In the genomic region with DNA sequence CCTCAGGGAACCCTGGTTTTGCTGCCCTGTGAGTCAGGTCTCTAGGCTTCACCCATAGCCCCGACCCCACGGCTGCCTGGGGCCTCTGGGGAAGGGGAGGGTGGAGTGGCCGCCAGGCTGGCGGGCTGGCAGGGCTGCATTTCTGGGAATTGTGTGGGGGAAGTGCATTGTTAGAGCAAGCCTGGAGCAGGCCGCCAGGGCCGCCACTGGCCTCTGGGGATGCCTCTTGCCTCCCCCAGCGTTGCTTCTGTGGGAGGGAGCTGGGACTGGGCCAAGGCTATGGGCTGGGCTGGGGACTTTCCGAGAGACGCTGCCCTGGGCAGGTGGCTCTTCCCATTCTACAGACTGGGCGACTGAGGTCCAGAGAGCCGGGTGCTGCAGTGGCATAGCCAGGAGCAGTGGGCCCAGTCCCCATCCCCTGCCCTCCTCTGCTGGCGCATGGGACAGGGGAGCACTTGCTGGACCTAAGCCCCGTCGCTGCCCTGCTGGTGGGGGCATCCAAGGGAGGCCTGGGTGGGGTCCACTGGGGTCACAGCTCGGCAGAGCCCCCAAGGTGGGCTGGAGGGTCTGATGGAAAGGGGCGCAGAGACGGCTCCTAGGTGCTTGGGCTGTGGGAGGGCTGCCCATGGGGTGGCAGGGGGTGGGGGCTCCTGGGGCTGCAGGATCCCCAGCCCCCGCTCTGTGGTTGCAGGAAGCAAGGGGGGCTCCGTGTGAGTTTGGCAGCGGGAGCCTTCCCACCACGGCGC, we compare ENCODE assay signal across 1 cellular context.
A peak's percentile ranks its signal among the peaks of the same experiment; 100 is the strongest.
TF ChIP-seq lines count a peak whose summit lies in the region.

No MANE protein-coding gene starts in this region.

TF ChIP-seq in HepG2, 621 proteins besides CTCF, POLR2A, EP300 and RAD21 (continues in another document):
- TF ChIP-seq ZNF557 (CRISPR knock-in tag; IDR thresholded peaks at IDR 0.05): peak; percentile 82; the same call in 1 of the 2 replicates
- TF ChIP-seq, protein P1, sequence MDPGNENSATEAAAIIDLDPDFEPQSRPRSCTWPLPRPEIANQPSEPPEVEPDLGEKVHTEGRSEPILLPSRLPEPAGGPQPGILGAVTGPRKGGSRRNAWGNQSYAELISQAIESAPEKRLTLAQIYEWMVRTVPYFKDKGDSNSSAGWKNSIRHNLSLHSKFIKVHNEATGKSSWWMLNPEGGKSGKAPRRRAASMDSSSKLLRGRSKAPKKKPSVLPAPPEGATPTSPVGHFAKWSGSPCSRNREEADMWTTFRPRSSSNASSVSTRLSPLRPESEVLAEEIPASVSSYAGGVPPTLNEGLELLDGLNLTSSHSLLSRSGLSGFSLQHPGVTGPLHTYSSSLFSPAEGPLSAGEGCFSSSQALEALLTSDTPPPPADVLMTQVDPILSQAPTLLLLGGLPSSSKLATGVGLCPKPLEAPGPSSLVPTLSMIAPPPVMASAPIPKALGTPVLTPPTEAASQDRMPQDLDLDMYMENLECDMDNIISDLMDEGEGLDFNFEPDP (CRISPR knock-in tag; conservative IDR thresholded peaks at IDR 0.05): 0 out of 2 replicates have a peak, but pooled peaks have one; percentile 84
- no peak for TF ChIP-seq ZNF569 (CRISPR knock-in tag; IDR thresholded peaks at IDR 0.05; ENCODE audit: borderline replicate concordance)
- TF ChIP-seq ZSCAN20 (CRISPR knock-in tag; IDR thresholded peaks at IDR 0.05; ENCODE audit: borderline replicate concordance): peak; percentile 74
- TF ChIP-seq, protein P2, sequence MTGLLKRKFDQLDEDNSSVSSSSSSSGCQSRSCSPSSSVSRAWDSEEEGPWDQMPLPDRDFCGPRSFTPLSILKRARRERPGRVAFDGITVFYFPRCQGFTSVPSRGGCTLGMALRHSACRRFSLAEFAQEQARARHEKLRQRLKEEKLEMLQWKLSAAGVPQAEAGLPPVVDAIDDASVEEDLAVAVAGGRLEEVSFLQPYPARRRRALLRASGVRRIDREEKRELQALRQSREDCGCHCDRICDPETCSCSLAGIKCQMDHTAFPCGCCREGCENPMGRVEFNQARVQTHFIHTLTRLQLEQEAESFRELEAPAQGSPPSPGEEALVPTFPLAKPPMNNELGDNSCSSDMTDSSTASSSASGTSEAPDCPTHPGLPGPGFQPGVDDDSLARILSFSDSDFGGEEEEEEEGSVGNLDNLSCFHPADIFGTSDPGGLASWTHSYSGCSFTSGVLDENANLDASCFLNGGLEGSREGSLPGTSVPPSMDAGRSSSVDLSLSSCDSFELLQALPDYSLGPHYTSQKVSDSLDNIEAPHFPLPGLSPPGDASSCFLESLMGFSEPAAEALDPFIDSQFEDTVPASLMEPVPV (CRISPR knock-in tag; IDR thresholded peaks at IDR 0.05): 0 out of 2 replicates have a peak, but pooled peaks have one; percentile 15
- TF ChIP-seq RBFOX2 (IDR thresholded peaks at IDR 0.05; ENCODE audit: low read depth, low read length): peak; percentile 71
- TF ChIP-seq ZNF768 (CRISPR knock-in tag; IDR thresholded peaks at IDR 0.05): peak; percentile 96
- no peak for TF ChIP-seq HDAC1 (CRISPR knock-in tag; IDR thresholded peaks at IDR 0.05)
- TF ChIP-seq, protein P3, sequence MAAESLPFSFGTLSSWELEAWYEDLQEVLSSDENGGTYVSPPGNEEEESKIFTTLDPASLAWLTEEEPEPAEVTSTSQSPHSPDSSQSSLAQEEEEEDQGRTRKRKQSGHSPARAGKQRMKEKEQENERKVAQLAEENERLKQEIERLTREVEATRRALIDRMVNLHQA (CRISPR knock-in tag; IDR thresholded peaks at IDR 0.05): no peak
- 0 out of 2 replicates have a peak, but pooled peaks have one; percentile 43 for TF ChIP-seq KLF12 (CRISPR knock-in tag; IDR thresholded peaks at IDR 0.05; ENCODE audit: borderline replicate concordance)
- no peak for TF ChIP-seq NFKB2 (CRISPR knock-in tag; IDR thresholded peaks at IDR 0.05; ENCODE audit: borderline replicate concordance)
- TF ChIP-seq ZNF331 (CRISPR knock-in tag; IDR thresholded peaks at IDR 0.05): peak; percentile 82
- no peak for TF ChIP-seq ZFP90 (CRISPR knock-in tag; IDR thresholded peaks at IDR 0.05; ENCODE audit: borderline replicate concordance)
- no peak for TF ChIP-seq TCF7L2 (IDR thresholded peaks at IDR 0.05; ENCODE audit: low read depth, low read length)
- no peak for TF ChIP-seq SMARCE1 (IDR thresholded peaks at IDR 0.05; ENCODE audit: borderline replicate concordance)
- TF ChIP-seq ZFP41 (CRISPR knock-in tag; IDR thresholded peaks at IDR 0.05; ENCODE audit: borderline replicate concordance): peak; percentile 94
- no peak for TF ChIP-seq SPEN (CRISPR knock-in tag; IDR thresholded peaks at IDR 0.05; ENCODE audit: low read depth)
- TF ChIP-seq ZNF230 (CRISPR knock-in tag; IDR thresholded peaks at IDR 0.05): no peak
- TF ChIP-seq, protein P4, sequence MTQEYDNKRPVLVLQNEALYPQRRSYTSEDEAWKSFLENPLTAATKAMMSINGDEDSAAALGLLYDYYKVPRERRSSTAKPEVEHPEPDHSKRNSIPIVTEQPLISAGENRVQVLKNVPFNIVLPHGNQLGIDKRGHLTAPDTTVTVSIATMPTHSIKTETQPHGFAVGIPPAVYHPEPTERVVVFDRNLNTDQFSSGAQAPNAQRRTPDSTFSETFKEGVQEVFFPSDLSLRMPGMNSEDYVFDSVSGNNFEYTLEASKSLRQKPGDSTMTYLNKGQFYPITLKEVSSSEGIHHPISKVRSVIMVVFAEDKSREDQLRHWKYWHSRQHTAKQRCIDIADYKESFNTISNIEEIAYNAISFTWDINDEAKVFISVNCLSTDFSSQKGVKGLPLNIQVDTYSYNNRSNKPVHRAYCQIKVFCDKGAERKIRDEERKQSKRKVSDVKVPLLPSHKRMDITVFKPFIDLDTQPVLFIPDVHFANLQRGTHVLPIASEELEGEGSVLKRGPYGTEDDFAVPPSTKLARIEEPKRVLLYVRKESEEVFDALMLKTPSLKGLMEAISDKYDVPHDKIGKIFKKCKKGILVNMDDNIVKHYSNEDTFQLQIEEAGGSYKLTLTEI (CRISPR knock-in tag; conservative IDR thresholded peaks at IDR 0.05): no peak
- TF ChIP-seq, protein P5, sequence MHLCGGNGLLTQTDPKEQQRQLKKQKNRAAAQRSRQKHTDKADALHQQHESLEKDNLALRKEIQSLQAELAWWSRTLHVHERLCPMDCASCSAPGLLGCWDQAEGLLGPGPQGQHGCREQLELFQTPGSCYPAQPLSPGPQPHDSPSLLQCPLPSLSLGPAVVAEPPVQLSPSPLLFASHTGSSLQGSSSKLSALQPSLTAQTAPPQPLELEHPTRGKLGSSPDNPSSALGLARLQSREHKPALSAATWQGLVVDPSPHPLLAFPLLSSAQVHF (CRISPR knock-in tag; IDR thresholded peaks at IDR 0.05): no peak
- no peak for TF ChIP-seq BHLHE40 (IDR thresholded peaks at IDR 0.05; ENCODE audit: low read length)
- TF ChIP-seq BORCS8-MEF2B (CRISPR knock-in tag; IDR thresholded peaks at IDR 0.05): no peak; the same call in 1 of the 2 replicates
- TF ChIP-seq, protein P6, sequence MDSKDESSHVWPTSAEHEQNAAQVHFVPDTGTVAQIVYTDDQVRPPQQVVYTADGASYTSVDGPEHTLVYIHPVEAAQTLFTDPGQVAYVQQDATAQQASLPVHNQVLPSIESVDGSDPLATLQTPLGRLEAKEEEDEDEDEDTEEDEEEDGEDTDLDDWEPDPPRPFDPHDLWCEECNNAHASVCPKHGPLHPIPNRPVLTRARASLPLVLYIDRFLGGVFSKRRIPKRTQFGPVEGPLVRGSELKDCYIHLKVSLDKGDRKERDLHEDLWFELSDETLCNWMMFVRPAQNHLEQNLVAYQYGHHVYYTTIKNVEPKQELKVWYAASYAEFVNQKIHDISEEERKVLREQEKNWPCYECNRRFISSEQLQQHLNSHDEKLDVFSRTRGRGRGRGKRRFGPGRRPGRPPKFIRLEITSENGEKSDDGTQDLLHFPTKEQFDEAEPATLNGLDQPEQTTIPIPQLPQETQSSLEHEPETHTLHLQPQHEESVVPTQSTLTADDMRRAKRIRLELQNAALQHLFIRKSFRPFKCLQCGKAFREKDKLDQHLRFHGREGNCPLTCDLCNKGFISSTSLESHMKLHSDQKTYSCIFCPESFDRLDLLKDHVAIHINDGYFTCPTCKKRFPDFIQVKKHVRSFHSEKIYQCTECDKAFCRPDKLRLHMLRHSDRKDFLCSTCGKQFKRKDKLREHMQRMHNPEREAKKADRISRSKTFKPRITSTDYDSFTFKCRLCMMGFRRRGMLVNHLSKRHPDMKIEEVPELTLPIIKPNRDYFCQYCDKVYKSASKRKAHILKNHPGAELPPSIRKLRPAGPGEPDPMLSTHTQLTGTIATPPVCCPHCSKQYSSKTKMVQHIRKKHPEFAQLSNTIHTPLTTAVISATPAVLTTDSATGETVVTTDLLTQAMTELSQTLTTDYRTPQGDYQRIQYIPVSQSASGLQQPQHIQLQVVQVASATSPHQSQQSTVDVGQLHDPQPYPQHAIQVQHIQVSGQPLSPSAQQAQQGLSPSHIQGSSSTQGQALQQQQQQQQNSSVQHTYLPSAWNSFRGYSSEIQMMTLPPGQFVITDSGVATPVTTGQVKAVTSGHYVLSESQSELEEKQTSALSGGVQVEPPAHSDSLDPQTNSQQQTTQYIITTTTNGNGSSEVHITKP (CRISPR knock-in tag; IDR thresholded peaks at IDR 0.05; ENCODE audit: low read depth): peak; percentile 25; the same call in 1 of the 2 replicates
- TF ChIP-seq ZNF383 (CRISPR knock-in tag; IDR thresholded peaks at IDR 0.05; ENCODE audit: borderline replicate concordance): no peak
- no peak; the same call in 1 of the 2 replicates for TF ChIP-seq PITX1 (CRISPR knock-in tag; IDR thresholded peaks at IDR 0.05)
- TF ChIP-seq ELF1 (CRISPR knock-in tag; IDR thresholded peaks at IDR 0.05): no peak; the same call in 1 of the 2 replicates
- TF ChIP-seq, protein P7, sequence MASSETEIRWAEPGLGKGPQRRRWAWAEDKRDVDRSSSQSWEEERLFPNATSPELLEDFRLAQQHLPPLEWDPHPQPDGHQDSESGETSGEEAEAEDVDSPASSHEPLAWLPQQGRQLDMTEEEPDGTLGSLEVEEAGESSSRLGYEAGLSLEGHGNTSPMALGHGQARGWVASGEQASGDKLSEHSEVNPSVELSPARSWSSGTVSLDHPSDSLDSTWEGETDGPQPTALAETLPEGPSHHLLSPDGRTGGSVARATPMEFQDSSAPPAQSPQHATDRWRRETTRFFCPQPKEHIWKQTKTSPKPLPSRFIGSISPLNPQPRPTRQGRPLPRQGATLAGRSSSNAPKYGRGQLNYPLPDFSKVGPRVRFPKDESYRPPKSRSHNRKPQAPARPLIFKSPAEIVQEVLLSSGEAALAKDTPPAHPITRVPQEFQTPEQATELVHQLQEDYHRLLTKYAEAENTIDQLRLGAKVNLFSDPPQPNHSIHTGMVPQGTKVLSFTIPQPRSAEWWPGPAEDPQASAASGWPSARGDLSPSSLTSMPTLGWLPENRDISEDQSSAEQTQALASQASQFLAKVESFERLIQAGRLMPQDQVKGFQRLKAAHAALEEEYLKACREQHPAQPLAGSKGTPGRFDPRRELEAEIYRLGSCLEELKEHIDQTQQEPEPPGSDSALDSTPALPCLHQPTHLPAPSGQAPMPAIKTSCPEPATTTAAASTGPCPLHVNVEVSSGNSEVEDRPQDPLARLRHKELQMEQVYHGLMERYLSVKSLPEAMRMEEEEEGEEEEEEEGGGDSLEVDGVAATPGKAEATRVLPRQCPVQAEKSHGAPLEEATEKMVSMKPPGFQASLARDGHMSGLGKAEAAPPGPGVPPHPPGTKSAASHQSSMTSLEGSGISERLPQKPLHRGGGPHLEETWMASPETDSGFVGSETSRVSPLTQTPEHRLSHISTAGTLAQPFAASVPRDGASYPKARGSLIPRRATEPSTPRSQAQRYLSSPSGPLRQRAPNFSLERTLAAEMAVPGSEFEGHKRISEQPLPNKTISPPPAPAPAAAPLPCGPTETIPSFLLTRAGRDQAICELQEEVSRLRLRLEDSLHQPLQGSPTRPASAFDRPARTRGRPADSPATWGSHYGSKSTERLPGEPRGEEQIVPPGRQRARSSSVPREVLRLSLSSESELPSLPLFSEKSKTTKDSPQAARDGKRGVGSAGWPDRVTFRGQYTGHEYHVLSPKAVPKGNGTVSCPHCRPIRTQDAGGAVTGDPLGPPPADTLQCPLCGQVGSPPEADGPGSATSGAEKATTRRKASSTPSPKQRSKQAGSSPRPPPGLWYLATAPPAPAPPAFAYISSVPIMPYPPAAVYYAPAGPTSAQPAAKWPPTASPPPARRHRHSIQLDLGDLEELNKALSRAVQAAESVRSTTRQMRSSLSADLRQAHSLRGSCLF (CRISPR knock-in tag; IDR thresholded peaks at IDR 0.05; ENCODE audit: borderline replicate concordance): no peak
- no peak for TF ChIP-seq MATR3 (CRISPR knock-in tag; IDR thresholded peaks at IDR 0.05)
- TF ChIP-seq FOXK1 (CRISPR knock-in tag; IDR thresholded peaks at IDR 0.05; ENCODE audit: borderline replicate concordance, low read depth): no peak
- peak; percentile 98 for TF ChIP-seq PCBP1 (IDR thresholded peaks at IDR 0.05; ENCODE audit: borderline replicate concordance, low read depth, low read length)
- TF ChIP-seq HNRNPL (IDR thresholded peaks at IDR 0.05; ENCODE audit: low read depth, low read length): peak; percentile 81
- TF ChIP-seq SNRNP70 (IDR thresholded peaks at IDR 0.05; ENCODE audit: low read depth, low read length): no peak
- no peak for TF ChIP-seq MAFK (conservative IDR thresholded peaks at IDR 0.05 in 1 of 2, IDR thresholded peaks at IDR 0.05 in 1 of 2; ENCODE audit: low read length in 2 of 2)
- peak; percentile 18; the same call in 1 of the 2 replicates for TF ChIP-seq TP53 (CRISPR knock-in tag; conservative IDR thresholded peaks at IDR 0.05)
- TF ChIP-seq ZMYM4 (CRISPR knock-in tag; IDR thresholded peaks at IDR 0.05): peak; percentile 27; the same call in 1 of the 2 replicates
- TF ChIP-seq, protein P8, sequence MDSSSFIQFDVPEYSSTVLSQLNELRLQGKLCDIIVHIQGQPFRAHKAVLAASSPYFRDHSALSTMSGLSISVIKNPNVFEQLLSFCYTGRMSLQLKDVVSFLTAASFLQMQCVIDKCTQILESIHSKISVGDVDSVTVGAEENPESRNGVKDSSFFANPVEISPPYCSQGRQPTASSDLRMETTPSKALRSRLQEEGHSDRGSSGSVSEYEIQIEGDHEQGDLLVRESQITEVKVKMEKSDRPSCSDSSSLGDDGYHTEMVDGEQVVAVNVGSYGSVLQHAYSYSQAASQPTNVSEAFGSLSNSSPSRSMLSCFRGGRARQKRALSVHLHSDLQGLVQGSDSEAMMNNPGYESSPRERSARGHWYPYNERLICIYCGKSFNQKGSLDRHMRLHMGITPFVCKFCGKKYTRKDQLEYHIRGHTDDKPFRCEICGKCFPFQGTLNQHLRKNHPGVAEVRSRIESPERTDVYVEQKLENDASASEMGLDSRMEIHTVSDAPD (CRISPR knock-in tag; IDR thresholded peaks at IDR 0.05): peak; percentile 34; the same call in 1 of the 2 replicates
- TF ChIP-seq, protein P9, sequence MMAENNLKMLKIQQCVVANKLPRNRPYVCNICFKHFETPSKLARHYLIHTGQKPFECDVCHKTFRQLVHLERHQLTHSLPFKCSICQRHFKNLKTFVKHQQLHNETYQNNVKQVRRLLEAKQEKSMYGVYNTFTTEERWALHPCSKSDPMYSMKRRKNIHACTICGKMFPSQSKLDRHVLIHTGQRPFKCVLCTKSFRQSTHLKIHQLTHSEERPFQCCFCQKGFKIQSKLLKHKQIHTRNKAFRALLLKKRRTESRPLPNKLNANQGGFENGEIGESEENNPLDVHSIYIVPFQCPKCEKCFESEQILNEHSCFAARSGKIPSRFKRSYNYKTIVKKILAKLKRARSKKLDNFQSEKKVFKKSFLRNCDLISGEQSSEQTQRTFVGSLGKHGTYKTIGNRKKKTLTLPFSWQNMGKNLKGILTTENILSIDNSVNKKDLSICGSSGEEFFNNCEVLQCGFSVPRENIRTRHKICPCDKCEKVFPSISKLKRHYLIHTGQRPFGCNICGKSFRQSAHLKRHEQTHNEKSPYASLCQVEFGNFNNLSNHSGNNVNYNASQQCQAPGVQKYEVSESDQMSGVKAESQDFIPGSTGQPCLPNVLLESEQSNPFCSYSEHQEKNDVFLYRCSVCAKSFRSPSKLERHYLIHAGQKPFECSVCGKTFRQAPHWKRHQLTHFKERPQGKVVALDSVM (CRISPR knock-in tag; IDR thresholded peaks at IDR 0.05): peak; percentile 23
- TF ChIP-seq KDM4B (CRISPR knock-in tag; IDR thresholded peaks at IDR 0.05): peak; percentile 55; the same call in 1 of the 2 replicates
- peak; percentile 100 for TF ChIP-seq ZNF629 (CRISPR knock-in tag; conservative IDR thresholded peaks at IDR 0.05)
- TF ChIP-seq ZNF570 (CRISPR knock-in tag; IDR thresholded peaks at IDR 0.05; ENCODE audit: borderline replicate concordance): no peak
